21 cellular contexts compared by ENCODE assay signal in genomic region chr14:96629082-96629481, GRCh38.
"Had no signal": no experiment of that assay in that cellular context is flagged by ENCODE, and none has a peak within 500 bp of the region (broad histone marks: within the 10 kb centered on the region; RNA-seq: fewer than 3 reads in every experiment).

No MANE protein-coding gene starts in this region.

- H3K27ac ChIP-seq: adrenal gland, ascending aorta, brain microvascular endothelial cell, thoracic aorta, upper lobe of right lung, VCaP had no signal

- H3K4me1 Mint-ChIP-seq: activated CD4-positive, alpha-beta T cell treated with anti-CD3 and anti-CD28 coated beads, Interleukin-2, amount 10 ng/mL, durations not matched to agents 24 days and 14 days had no signal

- H3K36me3 ChIP-seq: adrenal gland, ascending aorta, brain microvascular endothelial cell, thoracic aorta, upper lobe of right lung had no signal

- H3K4me1 ChIP-seq: adrenal gland, ascending aorta, upper lobe of right lung had no signal

- H3K4me3 Mint-ChIP-seq: activated CD4-positive, alpha-beta T cell treated with anti-CD3 and anti-CD28 coated beads, Interleukin-2, amount 10 ng/mL, durations not matched to agents 24 days and 14 days; activated CD8-positive, alpha-beta T cell treated with anti-CD3 and anti-CD28 coated beads, Interleukin-2, amount 10 ng/mL, durations not matched to agents 7 days and 5 days; activated naive CD8-positive, alpha-beta T cell; activated T-helper 1 cell treated with anti-CD3 and anti-CD28 coated beads, Interleukin-12 subunit alpha, Interleukin-12 subunit beta, Interleukin-2, Interleukin-4 antibody, amounts not matched to agents 30 ng/mL and 10 ng/mL and 1 ng/mL, durations not matched to agents 14 hours and 24 hours and 36 hours had no signal

- H3K36me3 Mint-ChIP-seq: activated naive CD8-positive, alpha-beta T cell had no signal

- H3K9me3 Mint-ChIP-seq: activated CD4-positive, alpha-beta T cell treated with anti-CD3 and anti-CD28 coated beads, Interleukin-2, amount 10 ng/mL, durations not matched to agents 24 days and 14 days; activated T-helper 1 cell treated with anti-CD3 and anti-CD28 coated beads, Interleukin-12 subunit alpha, Interleukin-12 subunit beta, Interleukin-2, Interleukin-4 antibody, amounts not matched to agents 30 ng/mL and 10 ng/mL and 1 ng/mL, durations not matched to agents 14 hours and 24 hours and 36 hours had no signal

- H3K4me3 ChIP-seq: adrenal gland, ascending aorta, thoracic aorta, upper lobe of right lung had no signal

- DNase-seq: activated CD4-positive, alpha-beta T cell treated with anti-CD3 and anti-CD28 coated beads, Interleukin-2, amount 10 ng/mL, durations not matched to agents 24 days and 14 days; activated CD8-positive, alpha-beta T cell treated with anti-CD3 and anti-CD28 coated beads, Interleukin-2, amount 10 ng/mL, durations not matched to agents 7 days and 5 days; activated naive CD4-positive, alpha-beta T cell; brain microvascular endothelial cell; central memory CD4-positive, alpha-beta T cell; effector memory CD4-positive, alpha-beta T cell; foreskin melanocyte; hippocampal formation; nucleus accumbens; retina; stimulated activated CD4-positive, alpha-beta T cell treated with anti-CD3 and anti-CD28 coated beads, Interleukin-4, amount 100 ng/mL, for 1 hour; stimulated activated naive CD4-positive, alpha-beta T cell; upper lobe of right lung had no signal

- H3K27me3 ChIP-seq: ascending aorta, brain microvascular endothelial cell, upper lobe of right lung had no signal

- H3K9me3 ChIP-seq: adrenal gland, ascending aorta, thoracic aorta, upper lobe of right lung had no signal

- H3K27ac Mint-ChIP-seq: activated CD4-positive, alpha-beta T cell treated with anti-CD3 and anti-CD28 coated beads, Interleukin-2, amount 10 ng/mL, durations not matched to agents 24 days and 14 days; activated CD8-positive, alpha-beta T cell treated with anti-CD3 and anti-CD28 coated beads, Interleukin-2, amount 10 ng/mL, durations not matched to agents 7 days and 5 days; activated naive CD8-positive, alpha-beta T cell; activated T-helper 1 cell treated with anti-CD3 and anti-CD28 coated beads, Interleukin-12 subunit alpha, Interleukin-12 subunit beta, Interleukin-2, Interleukin-4 antibody, amounts not matched to agents 30 ng/mL and 10 ng/mL and 1 ng/mL, durations not matched to agents 14 hours and 24 hours and 36 hours had no signal

- ATAC-seq: activated CD4-positive, CD25-positive, alpha-beta regulatory T cell treated with anti-CD3 and anti-CD28 coated beads, Interleukin-2, amount 50 U/mL, for 24 hours; activated CD8-positive, alpha-beta T cell treated with anti-CD3 and anti-CD28 coated beads, Interleukin-2, amount 10 ng/mL, durations not matched to agents 7 days and 5 days; esophagus mucosa; upper lobe of right lung had no signal

- H3K27me3 Mint-ChIP-seq: activated CD4-positive, alpha-beta T cell treated with anti-CD3 and anti-CD28 coated beads, Interleukin-2, amount 10 ng/mL, durations not matched to agents 24 days and 14 days had no signal
